Comparison of ENCODE assay signal across 12 cellular contexts in the genomic region with DNA sequence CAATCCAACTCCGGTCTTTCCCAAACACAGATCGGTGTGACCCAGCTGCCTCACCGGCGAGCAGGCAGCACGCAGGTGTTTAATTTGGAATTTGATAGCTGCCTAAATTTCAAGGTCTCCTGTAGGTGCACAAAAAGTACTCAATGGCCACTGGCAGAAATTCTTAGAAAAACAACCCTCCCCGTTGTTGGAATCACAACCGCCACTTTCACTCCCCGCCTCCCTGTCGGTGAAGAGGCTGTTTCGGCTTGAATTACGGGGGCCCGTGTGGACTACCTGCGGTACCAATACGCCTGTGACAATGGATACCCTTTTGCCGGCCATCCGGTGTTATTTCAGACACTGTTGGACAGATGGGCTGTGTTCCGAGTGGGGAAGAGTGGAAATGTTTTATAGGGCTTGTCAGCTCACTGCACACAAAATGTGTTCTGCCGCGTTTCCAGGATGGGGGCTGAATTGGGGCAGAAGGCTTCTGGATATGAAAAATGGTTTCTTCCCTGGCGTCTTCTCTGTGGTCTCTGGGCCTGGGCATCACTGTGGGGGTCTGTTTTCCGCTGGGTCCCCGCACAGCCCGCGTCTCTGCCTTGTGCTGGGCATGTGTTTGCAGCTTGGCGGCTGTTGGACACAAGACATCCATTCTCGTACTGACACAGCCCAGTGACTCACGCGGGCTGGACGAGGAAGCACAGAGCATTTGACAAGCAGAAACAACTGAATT. TPM values are rescaled to one million over a fixed set of nuclear protein-coding genes. Genes with fewer than 3 reads are reported as not detected.
DNase-seq lines count a peak whose midpoint lies in the region; ATAC-seq and TF ChIP-seq lines count a peak whose summit lies in the region.
"Had no signal": no experiment of that assay in that cellular context is flagged by ENCODE, and none has a peak within 500 bp of the region (broad histone marks: within the 10 kb centered on the region; RNA-seq: fewer than 3 reads in every experiment).

No MANE protein-coding gene starts in this region.

- peak overlapping the region in 1 of 3 experiments; percentile 21; a peak in 1 of 7 replicates for H3K27ac Mint-ChIP-seq in H9
- H3K27ac Mint-ChIP-seq in stimulated activated naive B cell treated with anti-CD40 and anti-IgM and Interleukin-4, amounts not matched to agents 10 μg/mL and 1 μg/mL and 100 μg/mL, for 72 hours, result no peak overlapping the region

- H4K20me1 ChIP-seq in H9 (ENCODE audit: control insufficient read depth, insufficient read depth, insufficient read length), result no peaks in the 10 kb centered on the region

- no peaks in the 10 kb centered on the region; a peak in 1 of 7 replicates for H3K36me3 Mint-ChIP-seq in H9 (ENCODE audit: insufficient read depth in 1 of 3, low read depth in 3 of 3)
- no peaks in the 10 kb centered on the region for H3K36me3 Mint-ChIP-seq in stimulated activated naive B cell treated with anti-CD40 and anti-IgM and Interleukin-4, amounts not matched to agents 10 μg/mL and 1 μg/mL and 100 μg/mL, for 72 hours

- no peak overlapping the region for H3K18ac ChIP-seq in H9 (ENCODE audit: insufficient read length, low read depth, low read length)

- no peak for TF ChIP-seq POLR2A in gastrocnemius medialis (IDR thresholded peaks at IDR 0.05)
- no peak for TF ChIP-seq POLR2A in tibial nerve (IDR thresholded peaks at IDR 0.05)

- H3K4me3 Mint-ChIP-seq in H9, result no peak overlapping the region
- H3K4me3 Mint-ChIP-seq in stimulated activated naive B cell treated with anti-CD40 and anti-IgM and Interleukin-4, amounts not matched to agents 10 μg/mL and 1 μg/mL and 100 μg/mL, for 72 hours, result no peak overlapping the region

- in situ Hi-C loops in G401 (cut with HindIII; ENCODE audit: low sequenced_read_pairs) (no loop called here), gastrocnemius medialis (cut with MboI; ENCODE audit: low sequenced_read_pairs in 4 of 4) (no loop called here)

- H3K9me3 Mint-ChIP-seq in H9, result no peaks in the 10 kb centered on the region; a peak in 2 of 5 replicates
- H3K9me3 Mint-ChIP-seq in stimulated activated naive B cell treated with anti-CD40 and anti-IgM and Interleukin-4, amounts not matched to agents 10 μg/mL and 1 μg/mL and 100 μg/mL, for 72 hours, result peaks cover 0 to 2% of the 10 kb centered on the region in 2 donors

- H3K9ac ChIP-seq in H9 (ENCODE audit: extremely low read depth, insufficient read length, low read length), result no peak overlapping the region

- no peak overlapping the region for H2AK5ac ChIP-seq in H9 (ENCODE audit: insufficient read length, low read length)

- no peak overlapping the region for H2BK5ac ChIP-seq in H9 (ENCODE audit: insufficient read length, low read length)

- intact Hi-C loops in gastrocnemius medialis (cut with DNase I; ENCODE audit: low total_unique reads), result no loop called here

- H3K4ac ChIP-seq in H9 (ENCODE audit: low read depth, low read length), result no peak overlapping the region

- WGBS in H9 (ENCODE audit: extremely low coverage, insufficient read length, low lambda C conversion rate), result no CpG with 5 or more reads among the region's 29 CpGs
- 40 to 49% methylated on average over 29 of the region's 29 CpGs for WGBS in tibial nerve, 2 donors

- no peak overlapping the region for H2BK20ac ChIP-seq in H9 (ENCODE audit: low read depth, low read length, poor library complexity, severe bottlenecking)

- no peaks in the 10 kb centered on the region for H3K79me2 ChIP-seq in H9 (ENCODE audit: insufficient read depth, low read length)

- no peak overlapping the region for H3K23ac ChIP-seq in H9 (ENCODE audit: insufficient read length, low read depth, low read length)

- H3K79me1 ChIP-seq in H9 (ENCODE audit: insufficient read depth, low read depth, low read length, poor library complexity, severe bottlenecking), result no peaks in the 10 kb centered on the region

- no peak overlapping the region for H4K91ac ChIP-seq in H9 (ENCODE audit: insufficient read length, low read depth, low read length)

- no peak overlapping the region for H2BK120ac ChIP-seq in H9 (ENCODE audit: low read depth, low read length, poor library complexity, severe bottlenecking)

- TF ChIP-seq CTCF in epithelial cell of proximal tubule (conservative IDR thresholded peaks at IDR 0.05; ENCODE audit: low read depth, low read length) (no peak), gastrocnemius medialis (IDR thresholded peaks at IDR 0.05 in 4 of 5, conservative IDR thresholded peaks at IDR 0.05 in 1 of 5) (no peak), H9 (conservative IDR thresholded peaks at IDR 0.05) (no peak), tibial nerve (IDR thresholded peaks at IDR 0.05) (no peak)

- DNase-seq in G401 (ENCODE audit: low spot score) (peak; percentile 84), NCI-H510A (lab: John Stamatoyannopoulos, UW) (peak; percentile 27), epithelial cell of proximal tubule (ENCODE audit: low read depth) (no peak), gastrocnemius medialis (no peak), H9 (no peak), tibial nerve (ENCODE audit: low spot score in 2 of 2) (no peak), T-helper 1 cell (no peak)
- DNase-seq in stimulated activated naive B cell treated with anti-CD40 and anti-IgM and Interleukin-4, amounts not matched to agents 10 μg/mL and 1 μg/mL and 100 μg/mL, for 72 hours, result no peak
- DNase-seq: activated CD4-positive, alpha-beta T cell treated with anti-CD3 and anti-CD28 coated beads for 1 hour; H7; MM.1S had no signal

- no peak overlapping the region for H4K8ac ChIP-seq in H9 (replicated peaks; ENCODE audit: insufficient read length, low read depth, low read length)

- H2BK15ac ChIP-seq in H9 (ENCODE audit: low read depth, low read length), result no peak overlapping the region

- no peaks in the 10 kb centered on the region for H3K23me2 ChIP-seq in H9 (ENCODE audit: insufficient read length, low read depth, low read length, poor library complexity, severe bottlenecking)

- H3K4me1 ChIP-seq in gastrocnemius medialis, result no peaks in the 10 kb centered on the region
- no peaks in the 10 kb centered on the region for H3K4me1 ChIP-seq in H9 (ENCODE audit: insufficient read depth, low read length)
- H3K4me1 ChIP-seq in tibial nerve, result no peaks in the 10 kb centered on the region

- H3K14ac ChIP-seq in H9 (ENCODE audit: insufficient read depth, low read length), result no peak overlapping the region

- no peaks in the 10 kb centered on the region for H3K9me3 ChIP-seq in gastrocnemius medialis
- H3K9me3 ChIP-seq in H9 (ENCODE audit: control insufficient read depth, low read depth, low read length), result no peaks in the 10 kb centered on the region
- no peaks in the 10 kb centered on the region for H3K9me3 ChIP-seq in tibial nerve

- H2BK12ac ChIP-seq in H9 (ENCODE audit: insufficient read length, low read depth, low read length), result no peak overlapping the region

- H3K27me3 Mint-ChIP-seq in H9 (ENCODE audit: low read depth), result no peaks in the 10 kb centered on the region; the same call in 1 of the 2 replicates
- peaks cover 39 to 48% of the 10 kb centered on the region in 2 donors for H3K27me3 Mint-ChIP-seq in stimulated activated naive B cell treated with anti-CD40 and anti-IgM and Interleukin-4, amounts not matched to agents 10 μg/mL and 1 μg/mL and 100 μg/mL, for 72 hours

- H3K4me1 Mint-ChIP-seq in H9, result peaks cover 25 to 31% of the 10 kb centered on the region in 2 experiments
- H3K4me1 Mint-ChIP-seq in stimulated activated naive B cell treated with anti-CD40 and anti-IgM and Interleukin-4, amounts not matched to agents 10 μg/mL and 1 μg/mL and 100 μg/mL, for 72 hours, result no peaks in the 10 kb centered on the region

- H3K4me2 ChIP-seq in H9 (ENCODE audit: insufficient read depth, insufficient read length, low read length), result no peak overlapping the region

- H3K4me3 ChIP-seq in epithelial cell of proximal tubule (ENCODE audit: low read depth, low read length) (peak overlapping the region; percentile 45), gastrocnemius medialis (peak overlapping the region in 3 of 4 donors; percentile 3 to 34 (median 22)), tibial nerve (no peak overlapping the region)

- H3T11ph ChIP-seq in H9 (ENCODE audit: low read length), result no peak overlapping the region

- no peak overlapping the region for H4K5ac ChIP-seq in H9 (ENCODE audit: insufficient read length, low read depth, low read length)

- H3K56ac ChIP-seq in H9 (ENCODE audit: insufficient read length, low read depth, low read length), result no peak overlapping the region

- H2AFZ ChIP-seq in H9 (ENCODE audit: low read length), result no peak overlapping the region

- ATAC-seq in gastrocnemius medialis, result no peak
- no peak for ATAC-seq in stimulated activated naive B cell treated with anti-CD40 and anti-IgM and Interleukin-4, amounts not matched to agents 10 μg/mL and 1 μg/mL and 100 μg/mL, for 72 hours (replicated peaks)

- peaks cover 30 to 51% (median 34%) of the 10 kb centered on the region in 3 donors for H3K27me3 ChIP-seq in gastrocnemius medialis
- H3K27me3 ChIP-seq in H9 (ENCODE audit: insufficient read depth, low read length), result no peaks in the 10 kb centered on the region
- H3K27me3 ChIP-seq in tibial nerve, result peaks cover 0 to 30% of the 10 kb centered on the region in 2 donors

- no peaks in the 10 kb centered on the region for H3K36me3 ChIP-seq in gastrocnemius medialis
- H3K36me3 ChIP-seq in tibial nerve, result no peaks in the 10 kb centered on the region

- H3K27ac ChIP-seq in gastrocnemius medialis (no peak overlapping the region), H9 (ENCODE audit: insufficient read length, low read depth, low read length) (no peak overlapping the region), tibial nerve (no peak overlapping the region)

- no peak for TF ChIP-seq EP300 in tibial nerve (IDR thresholded peaks at IDR 0.05)

RNA-seq across cellular contexts. Expression of gene ZIC5, which starts 45.4 kb away (rescaled TPM):
- total RNA-seq in G401 (2014; rRNA removed; shearing (Covaris generic)), result 7.1 and 10.1 TPM in 2 replicates
- total RNA-seq in epithelial cell of proximal tubule (not detected in 2 replicates), gastrocnemius medialis (not detected), H9 (2021) (51.9 and 52.6 TPM in 2 replicates), tibial nerve (not detected)
- total RNA-seq: liver had no signal

RNA-seq across cellular contexts. Expression of gene ZIC2, which starts 55.4 kb away (rescaled TPM):
- total RNA-seq in G401 (2014; rRNA removed; shearing (Covaris generic)), result 10.0 and 16.8 TPM in 2 replicates
- under 0.01 TPM in 1 of 2 replicates, not detected in the other for total RNA-seq in epithelial cell of proximal tubule
- total RNA-seq in gastrocnemius medialis, result not detected
- 426 and 454 TPM in 2 replicates for total RNA-seq in H9 (2021)
- total RNA-seq in tibial nerve, result not detected
- total RNA-seq: liver had no signal

Comparison
In these comparisons a context has a peak if more than half of its experiments do, and no peak if none do; other contexts are left out.
1. DNase-seq: peak in G401 (single experiment) and NCI-H510A (single experiment); none in epithelial cell of proximal tubule (single experiment), gastrocnemius medialis (0 of 2), H9 (single experiment), tibial nerve (0 of 2), stimulated activated naive B cell treated with anti-CD40 and anti-IgM and Interleukin-4, amounts not matched to agents 10 μg/mL and 1 μg/mL and 100 μg/mL, for 72 hours (single experiment) and T-helper 1 cell (0 of 5).
2. H3K4me3 ChIP-seq: peak in epithelial cell of proximal tubule (single experiment) and gastrocnemius medialis (3 of 4); none in tibial nerve (0 of 4).
3. RNA of gene ZIC2, which starts 55.4 kb away (total RNA-seq): 426 to 454 TPM in H9; 10.0 to 16.8 TPM in G401, under 0.01 TPM in epithelial cell of proximal tubule, not detected in gastrocnemius medialis and not detected in tibial nerve; every median in the first group is over 10 times any median in the second.